ENCODE assay signal across 8 cellular contexts in genomic region chr3:50610181-50610971, GRCh38. TPM values are rescaled to one million over a fixed set of nuclear protein-coding genes. Genes with fewer than 3 reads are reported as not detected.
DNase-seq lines count a peak whose midpoint lies in the region; ATAC-seq and TF ChIP-seq lines count a peak whose summit lies in the region.

No MANE protein-coding gene starts in this region.

- H3K9me3 Mint-ChIP-seq in T-cell: no peaks in the 10 kb centered on the region
- H3K9me3 Mint-ChIP-seq in effector memory CD8-positive, alpha-beta T cell: no peaks in the 10 kb centered on the region

- POLR2A ChIA-PET in T-cell (lab: Charles Lee): interaction anchor here (0.5 to 1.7 kb wide), 5 partner anchors 17 to 676 kb away, joined by 3 to 6 read pairs (median 4); partner anchors contain the start of gene HEMK1 (in 1 of the 2)

- TF ChIP-seq CTCF in GM13977 (IDR thresholded peaks at IDR 0.05; ENCODE audit: extremely low read depth, insufficient read depth, missing control alignments): no peak

- CTCF ChIA-PET in T-cell (lab: Charles Lee): interaction anchor here (0.6 to 7.8 kb wide), 9 partner anchors 9 to 141 kb away, joined by 3 to 96 read pairs (median 7); partner anchors contain the start of genes C3orf18 (in 2 of the 2) and HEMK1 (in 2 of the 2)

- ATAC-seq in T-cell (replicated peaks in 1 of 4) (no peak), GM21423 (IDR thresholded peaks at IDR 0.05; ENCODE audit: unreplicated experiment) (no peak)
- no peak for ATAC-seq in effector memory CD8-positive, alpha-beta T cell (replicated peaks)

- peak overlapping the region; percentile 97 to 100 (median 100) for H3K4me2 ChIP-seq in BLaER1 treated with 17β-estradiol and CSF1 and Interleukin-3, amounts not matched to agents 10 nM and 100 nM

- peaks cover 56 to 80% (median 79%) of the 10 kb centered on the region in 10 experiments for H3K4me1 ChIP-seq in BLaER1 treated with 17β-estradiol and CSF1 and Interleukin-3, amounts not matched to agents 10 nM and 100 nM
- peaks cover 16% of the 10 kb centered on the region for H3K4me1 ChIP-seq in neuron (ENCODE audit: insufficient read depth, low read length)

- H3K27ac Mint-ChIP-seq in T-cell: peak overlapping the region; percentile 99 to 100
- peak overlapping the region; percentile 96 to 97 for H3K27ac Mint-ChIP-seq in effector memory CD8-positive, alpha-beta T cell

- peak in 2 of 34 experiments; percentile 16 to 28 for DNase-seq in T-cell
- no peak for DNase-seq in effector memory CD8-positive, alpha-beta T cell
- DNase-seq in GM13977 (ENCODE audit: low spot score): no peak
- DNase-seq in hippocampal formation (lab: John Stamatoyannopoulos, UW): no peak
- no peak for DNase-seq in MV-4-11 (lab: John Stamatoyannopoulos, UW)

- peak overlapping the region; percentile 80 to 96 (median 93) for H3K4me3 Mint-ChIP-seq in T-cell
- peak overlapping the region; percentile 97 to 99 for H3K4me3 Mint-ChIP-seq in effector memory CD8-positive, alpha-beta T cell

- peaks cover 12 to 54% (median 52%) of the 10 kb centered on the region in 11 experiments; a peak in 21 of 22 replicates for H3K36me3 ChIP-seq in BLaER1 treated with 17β-estradiol and CSF1 and Interleukin-3, amounts not matched to agents 10 nM and 100 nM
- H3K36me3 ChIP-seq in neuron (ENCODE audit: insufficient read depth, low read length): peaks cover 17% of the 10 kb centered on the region

- H3K9ac ChIP-seq in BLaER1 treated with 17β-estradiol and CSF1 and Interleukin-3, amounts not matched to agents 10 nM and 100 nM: peak overlapping the region; percentile 88 to 95 (median 93)

- H3K27me3 Mint-ChIP-seq in T-cell: no peaks in the 10 kb centered on the region
- no peaks in the 10 kb centered on the region for H3K27me3 Mint-ChIP-seq in effector memory CD8-positive, alpha-beta T cell

- peaks cover 5 to 60% (median 55%) of the 10 kb centered on the region in 11 experiments; a peak in 21 of 22 replicates for H4K20me1 ChIP-seq in BLaER1 treated with 17β-estradiol and CSF1 and Interleukin-3, amounts not matched to agents 10 nM and 100 nM

- H3K27ac ChIP-seq in BLaER1 treated with 17β-estradiol and CSF1 and Interleukin-3, amounts not matched to agents 10 nM and 100 nM: peak overlapping the region; percentile 81 to 95 (median 92); a peak in 21 of 22 replicates

- no peak overlapping the region for H2AFZ ChIP-seq in neuron (ENCODE audit: low read depth, low read length)

- H3K4me3 ChIP-seq in BLaER1 treated with 17β-estradiol and CSF1 and Interleukin-3, amounts not matched to agents 10 nM and 100 nM: peak overlapping the region; percentile 63 to 98 (median 87)
- peak overlapping the region; percentile 61 for H3K4me3 ChIP-seq in neuron (ENCODE audit: low read length)

- H3K9me3 ChIP-seq in BLaER1 treated with 17β-estradiol and CSF1 and Interleukin-3, amounts not matched to agents 10 nM and 100 nM (replicated peaks in 1 of 11): no peaks in the 10 kb centered on the region
- H3K9me3 ChIP-seq in neuron (ENCODE audit: low read length): no peaks in the 10 kb centered on the region

- peaks cover 57% of the 10 kb centered on the region for H3K36me3 Mint-ChIP-seq in T-cell
- peaks cover 72% of the 10 kb centered on the region for H3K36me3 Mint-ChIP-seq in effector memory CD8-positive, alpha-beta T cell (ENCODE audit: insufficient read depth)

- H3K4me1 Mint-ChIP-seq in T-cell: peaks cover 75 to 79% (median 76%) of the 10 kb centered on the region in 3 donors
- H3K4me1 Mint-ChIP-seq in effector memory CD8-positive, alpha-beta T cell (ENCODE audit: low read depth in 2 of 2): peaks cover 76 to 79% of the 10 kb centered on the region in 2 donors

- H3K27me3 ChIP-seq in BLaER1 treated with 17β-estradiol and CSF1 and Interleukin-3, amounts not matched to agents 10 nM and 100 nM: peaks cover 0 to 13% (median 0%) of the 10 kb centered on the region in 11 experiments; a peak in 3 of 22 replicates
- H3K27me3 ChIP-seq in neuron (ENCODE audit: insufficient read depth, low read length): no peaks in the 10 kb centered on the region

- in situ Hi-C loops in GM13977 (cut with MboI; ENCODE audit: low pct_unique_long_range_greater_than_20kb, low sequenced_read_pairs, unreplicated experiment): loop anchor here (5.0 to 25.0 kb wide), 2 partner anchors 33 to 1077 kb away; no protein-coding TSS in a partner anchor

RNA-seq across cellular contexts. Expression of gene CISH, which starts 1.2 kb away (rescaled TPM):
- total RNA-seq in T-cell: 100 to 1,000 TPM in 3 of 5 donors, 10 to 100 TPM in 2; 37.4 to 217 (median 190) TPM

RNA-seq across cellular contexts. Expression of gene MAPKAPK3, which starts 6.6 kb away (rescaled TPM):
- total RNA-seq in T-cell: 10 to 100 TPM; 35.1 to 66.6 (median 53.0) TPM

RNA-seq across cellular contexts. Expression of gene HEMK1, which starts 41.1 kb away (rescaled TPM):
- 10 to 100 TPM; 35.5 to 66.6 (median 42.0) TPM for total RNA-seq in T-cell

RNA-seq across cellular contexts. Expression of gene C3orf18, which starts 42.8 kb away (rescaled TPM):
- total RNA-seq in T-cell: 10 to 100 TPM; 15.3 to 24.7 (median 19.5) TPM
